Comparison of ENCODE assay signal across 14 cellular contexts in the genomic region with DNA sequence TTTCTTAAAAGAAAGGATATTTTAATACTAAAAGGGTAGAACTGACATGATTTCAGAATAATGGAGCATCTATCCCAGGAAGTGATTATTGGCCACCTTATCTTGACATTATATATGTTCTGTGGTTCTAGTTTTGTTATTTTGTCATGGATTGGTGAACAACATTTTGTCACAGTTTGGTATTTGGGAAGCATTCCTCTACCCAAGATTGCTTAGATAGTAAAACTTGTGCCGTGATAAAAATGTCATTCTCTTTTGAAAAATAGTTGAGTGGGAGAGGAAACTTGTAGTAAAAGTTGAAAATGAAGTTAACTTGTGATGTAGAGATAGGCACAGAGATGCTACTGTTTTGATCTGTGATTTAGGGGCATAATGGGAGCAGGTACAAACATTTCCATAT.
"Had no signal": no experiment of that assay in that cellular context is flagged by ENCODE, and none has a peak within 500 bp of the region (broad histone marks: within the 10 kb centered on the region; RNA-seq: fewer than 3 reads in every experiment).

No MANE protein-coding gene starts in this region.

- H3K9me3 ChIP-seq: lower lobe of right lung had no signal

- H3K4me3 ChIP-seq: lower lobe of right lung had no signal

- DNase-seq: activated CD4-positive, CD25-positive, alpha-beta regulatory T cell treated with anti-CD3 and anti-CD28 coated beads, Interleukin-2, amount 50 U/mL, for 72 hours; activated gamma-delta T cell; effector memory CD8-positive, alpha-beta T cell; foreskin fibroblast; hippocampal formation; islet precursor cell; left colon; lower lobe of right lung; midbrain; occipital lobe; stimulated activated CD4-positive, alpha-beta T cell treated with anti-CD3 and anti-CD28 coated beads, Interleukin-4, amount 100 ng/mL, for 1 hour; stimulated activated naive CD8-positive, alpha-beta T cell treated with anti-CD3 and anti-CD28 coated beads, Interleukin-15, amount 100 ng/mL, for 72 hours; T-helper 17 cell had no signal

- H3K36me3 ChIP-seq: lower lobe of right lung had no signal

- ATAC-seq: effector memory CD8-positive, alpha-beta T cell; left colon; lower lobe of right lung; T-helper 17 cell had no signal

- H3K27ac ChIP-seq: lower lobe of right lung, VCaP had no signal
